In genomic region chr12:65960820-65961691, GRCh38 we compare ENCODE assay signal across 1 cellular context.
TF ChIP-seq lines count a peak whose summit lies in the region.

No MANE protein-coding gene starts in this region.

TF ChIP-seq in HepG2, 621 proteins besides CTCF, POLR2A, EP300 and RAD21 (continued from another document and continues in another):
- no peak for TF ChIP-seq E2F1 (CRISPR knock-in tag; IDR thresholded peaks at IDR 0.05)
- no peak for TF ChIP-seq DDIT3 (CRISPR knock-in tag; IDR thresholded peaks at IDR 0.05)
- TF ChIP-seq PRDM4 (CRISPR knock-in tag; IDR thresholded peaks at IDR 0.05; ENCODE audit: borderline replicate concordance) = no peak
- no peak for TF ChIP-seq ZNF570 (CRISPR knock-in tag; IDR thresholded peaks at IDR 0.05; ENCODE audit: borderline replicate concordance)
- peak; percentile 67 for TF ChIP-seq NR2C2 (CRISPR knock-in tag; IDR thresholded peaks at IDR 0.05; ENCODE audit: borderline replicate concordance)
- TF ChIP-seq ZNF232 (CRISPR knock-in tag; IDR thresholded peaks at IDR 0.05; ENCODE audit: borderline replicate concordance) = no peak
- peak; percentile 39; the same call in 1 of the 2 replicates for TF ChIP-seq RFXAP (CRISPR knock-in tag; IDR thresholded peaks at IDR 0.05; ENCODE audit: borderline replicate concordance)
- no peak for TF ChIP-seq ZNF33B (CRISPR knock-in tag; IDR thresholded peaks at IDR 0.05)
- TF ChIP-seq ZSCAN9 (CRISPR knock-in tag; IDR thresholded peaks at IDR 0.05; ENCODE audit: borderline replicate concordance) = peak; percentile 51; the same call in 1 of the 2 replicates
- no peak for TF ChIP-seq DR1 (CRISPR knock-in tag; IDR thresholded peaks at IDR 0.05)
- TF ChIP-seq ZNF331 (CRISPR knock-in tag; IDR thresholded peaks at IDR 0.05) = peak; percentile 44; the same call in 1 of the 2 replicates
- TF ChIP-seq PRDM15 (CRISPR knock-in tag; IDR thresholded peaks at IDR 0.05) = no peak
- no peak for TF ChIP-seq ZNF101 (CRISPR knock-in tag; IDR thresholded peaks at IDR 0.05; ENCODE audit: borderline replicate concordance, low read depth)
- TF ChIP-seq ZNF143 (CRISPR knock-in tag; IDR thresholded peaks at IDR 0.05) = 0 out of 2 replicates have a peak, but pooled peaks have one; percentile 24
- no peak for TF ChIP-seq SYNCRIP (IDR thresholded peaks at IDR 0.05; ENCODE audit: insufficient read depth, low read depth, low read length)
- TF ChIP-seq JARID2 (CRISPR knock-in tag; IDR thresholded peaks at IDR 0.05; ENCODE audit: insufficient replicate concordance) = no peak
- TF ChIP-seq SATB2 (CRISPR knock-in tag; IDR thresholded peaks at IDR 0.05) = no peak
- no peak for TF ChIP-seq THAP11 (CRISPR knock-in tag; IDR thresholded peaks at IDR 0.05)
- TF ChIP-seq SPEN (CRISPR knock-in tag; IDR thresholded peaks at IDR 0.05; ENCODE audit: low read depth) = no peak; the same call in 1 of the 2 replicates
- no peak for TF ChIP-seq ATF3 (CRISPR knock-in tag; IDR thresholded peaks at IDR 0.05)
- 0 out of 2 replicates have a peak, but pooled peaks have one; percentile 83 for TF ChIP-seq ZBTB20 (CRISPR knock-in tag; IDR thresholded peaks at IDR 0.05; ENCODE audit: borderline replicate concordance, low read depth)
- no peak for TF ChIP-seq ZNF543 (CRISPR knock-in tag; IDR thresholded peaks at IDR 0.05)
- TF ChIP-seq ZNF225 (CRISPR knock-in tag; IDR thresholded peaks at IDR 0.05) = no peak
- TF ChIP-seq ZNF280B (CRISPR knock-in tag; IDR thresholded peaks at IDR 0.05; ENCODE audit: borderline replicate concordance) = no peak
- no peak for TF ChIP-seq ZBTB33 (CRISPR knock-in tag; IDR thresholded peaks at IDR 0.05)
- no peak for TF ChIP-seq KMT2B (CRISPR knock-in tag; IDR thresholded peaks at IDR 0.05)
- no peak for TF ChIP-seq MTF1 (CRISPR knock-in tag; IDR thresholded peaks at IDR 0.05)
- TF ChIP-seq ZNF484 (CRISPR knock-in tag; IDR thresholded peaks at IDR 0.05; ENCODE audit: borderline replicate concordance, low read depth) = no peak
- no peak for TF ChIP-seq TRIM24 (CRISPR knock-in tag; IDR thresholded peaks at IDR 0.05)
- no peak for TF ChIP-seq ZNF768 (CRISPR knock-in tag; IDR thresholded peaks at IDR 0.05)
- TF ChIP-seq HOXA5 (CRISPR knock-in tag; IDR thresholded peaks at IDR 0.05) = no peak; the same call in 1 of the 2 replicates
- no peak for TF ChIP-seq ESRRA (CRISPR knock-in tag; IDR thresholded peaks at IDR 0.05; ENCODE audit: low read depth)
- no peak for TF ChIP-seq SMAD1 (CRISPR knock-in tag; IDR thresholded peaks at IDR 0.05; ENCODE audit: borderline replicate concordance, low read depth)
- TF ChIP-seq ZNF230 (CRISPR knock-in tag; IDR thresholded peaks at IDR 0.05) = no peak
- no peak; the same call in 1 of the 2 replicates for TF ChIP-seq ZNF792 (CRISPR knock-in tag; IDR thresholded peaks at IDR 0.05)
- no peak for TF ChIP-seq ZBTB38 (CRISPR knock-in tag; IDR thresholded peaks at IDR 0.05)
- TF ChIP-seq MAF1 (CRISPR knock-in tag; IDR thresholded peaks at IDR 0.05; ENCODE audit: borderline replicate concordance) = 0 out of 2 replicates have a peak, but pooled peaks have one; percentile 30
- TF ChIP-seq NFIB (CRISPR knock-in tag; IDR thresholded peaks at IDR 0.05; ENCODE audit: borderline replicate concordance) = no peak
- TF ChIP-seq GMEB1 (CRISPR knock-in tag; IDR thresholded peaks at IDR 0.05; ENCODE audit: borderline replicate concordance) = no peak
- TF ChIP-seq ZNF577 (CRISPR knock-in tag; IDR thresholded peaks at IDR 0.05; ENCODE audit: borderline replicate concordance, low read depth) = no peak
- TF ChIP-seq STAT6 (CRISPR knock-in tag; IDR thresholded peaks at IDR 0.05; ENCODE audit: borderline replicate concordance) = no peak
- peak; percentile 72; the same call in 1 of the 2 replicates for TF ChIP-seq ZNF644 (CRISPR knock-in tag; IDR thresholded peaks at IDR 0.05; ENCODE audit: low read depth)
- TF ChIP-seq NFKBIZ (CRISPR knock-in tag; IDR thresholded peaks at IDR 0.05) = no peak
- TF ChIP-seq PITX1 (CRISPR knock-in tag; IDR thresholded peaks at IDR 0.05) = peak; percentile 90
- peak; percentile 82 for TF ChIP-seq GATAD2A (CRISPR knock-in tag; IDR thresholded peaks at IDR 0.05)
- peak; percentile 17; the same call in 1 of the 2 replicates for TF ChIP-seq HIC2 (CRISPR knock-in tag; IDR thresholded peaks at IDR 0.05; ENCODE audit: low read depth)
- TF ChIP-seq ZFP62 (CRISPR knock-in tag; IDR thresholded peaks at IDR 0.05) = no peak
- no peak for TF ChIP-seq ZNF703 (CRISPR knock-in tag; IDR thresholded peaks at IDR 0.05; ENCODE audit: borderline replicate concordance)
